ENCODE assay signal across 17 cellular contexts in the genomic region with DNA sequence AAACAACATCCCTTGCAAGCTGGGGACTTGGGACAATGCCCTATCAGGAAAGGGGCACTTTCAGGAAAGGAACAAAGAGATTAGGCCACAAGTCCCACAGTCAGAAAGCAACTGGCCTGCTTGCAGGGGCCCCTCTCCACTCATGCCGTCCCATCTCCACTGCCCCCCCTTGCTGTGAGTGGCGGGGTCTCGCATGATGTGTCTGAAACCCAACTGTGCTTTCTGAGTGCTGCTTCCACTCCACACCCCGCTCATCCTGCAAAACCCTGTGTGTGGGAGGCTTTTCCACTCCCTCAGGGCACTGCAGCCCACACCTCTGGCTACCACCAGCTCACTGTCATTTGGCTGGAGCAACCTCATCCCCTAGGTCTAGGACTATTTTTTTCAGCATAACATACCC. TPM values are rescaled to one million over a fixed set of nuclear protein-coding genes. Genes with fewer than 3 reads are reported as not detected.
DNase-seq lines count a peak whose midpoint lies in the region; ATAC-seq and TF ChIP-seq lines count a peak whose summit lies in the region.
"Had no signal": no experiment of that assay in that cellular context is flagged by ENCODE, and none has a peak within 500 bp of the region (broad histone marks: within the 10 kb centered on the region; RNA-seq: fewer than 3 reads in every experiment).

No MANE protein-coding gene starts in this region.

- TF ChIP-seq POLR2A in adrenal gland (IDR thresholded peaks at IDR 0.05) (no peak), testis (IDR thresholded peaks at IDR 0.05) (no peak)

- no peak overlapping the region for H3K27ac Mint-ChIP-seq in activated naive CD8-positive, alpha-beta T cell treated with anti-CD3 and anti-CD28 coated beads, Interleukin-2, amount 10 ng/mL, durations not matched to agents 7 days and 5 days
- H3K27ac Mint-ChIP-seq in activated naive CD8-positive, alpha-beta T cell treated with anti-CD3 and anti-CD28 coated beads for 36 hours = no peak overlapping the region
- H3K27ac Mint-ChIP-seq in nephron = peak overlapping the region; percentile 44 to 59 (median 50)
- H3K27ac Mint-ChIP-seq: activated naive CD8-positive, alpha-beta T cell treated with anti-CD3 and anti-CD28 coated beads, Interleukin-2, amount 50 U/mL, for 24 hours; stimulated activated naive B cell treated with anti-CD40 and anti-IgM and Interleukin-4, amounts not matched to agents 10 μg/mL and 1 μg/mL and 100 μg/mL, for 72 hours had no signal

- POLR2A ChIA-PET in activated naive CD8-positive, alpha-beta T cell treated with anti-CD3 and anti-CD28 coated beads, Interleukin-2, amount 10 ng/mL, durations not matched to agents 7 days and 5 days (lab: Charles Lee) = no interaction called here

- ATAC-seq in activated naive CD8-positive, alpha-beta T cell treated with anti-CD3 and anti-CD28 coated beads, Interleukin-2, amount 10 ng/mL, durations not matched to agents 7 days and 5 days (ENCODE audit: low read depth) = no peak
- ATAC-seq: activated naive CD8-positive, alpha-beta T cell treated with anti-CD3 and anti-CD28 coated beads, Interleukin-2, amount 50 U/mL, for 24 hours; stimulated activated naive B cell treated with anti-CD40 and anti-IgM and Interleukin-4, amounts not matched to agents 10 μg/mL and 1 μg/mL and 100 μg/mL, for 72 hours had no signal

- H3K36me3 Mint-ChIP-seq in activated naive CD8-positive, alpha-beta T cell treated with anti-CD3 and anti-CD28 coated beads, Interleukin-2, amount 10 ng/mL, durations not matched to agents 7 days and 5 days = no peaks in the 10 kb centered on the region
- peaks cover 15% of the 10 kb centered on the region for H3K36me3 Mint-ChIP-seq in activated naive CD8-positive, alpha-beta T cell treated with anti-CD3 and anti-CD28 coated beads for 36 hours
- peaks cover 10% of the 10 kb centered on the region for H3K36me3 Mint-ChIP-seq in nephron (ENCODE audit: low read depth)

- H3K4me1 ChIP-seq in adrenal gland (replicated peaks in 1 of 2) (peaks cover 78 to 98% of the 10 kb centered on the region in 2 donors), testis (peaks cover 88% of the 10 kb centered on the region)

- H3K9me3 Mint-ChIP-seq in activated naive CD8-positive, alpha-beta T cell treated with anti-CD3 and anti-CD28 coated beads, Interleukin-2, amount 10 ng/mL, durations not matched to agents 7 days and 5 days = no peaks in the 10 kb centered on the region
- H3K9me3 Mint-ChIP-seq in activated naive CD8-positive, alpha-beta T cell treated with anti-CD3 and anti-CD28 coated beads for 36 hours = no peaks in the 10 kb centered on the region
- no peaks in the 10 kb centered on the region for H3K9me3 Mint-ChIP-seq in nephron
- H3K9me3 Mint-ChIP-seq: activated naive CD8-positive, alpha-beta T cell treated with anti-CD3 and anti-CD28 coated beads, Interleukin-2, amount 50 U/mL, for 24 hours; activated T-helper 1 cell treated with anti-CD3 and anti-CD28 coated beads, Interleukin-12 subunit alpha, Interleukin-12 subunit beta, Interleukin-2, Interleukin-4 antibody, amounts not matched to agents 30 ng/mL and 10 ng/mL and 1 ng/mL, durations not matched to agents 14 hours and 24 hours and 36 hours; stimulated activated naive B cell treated with anti-CD40 and anti-IgM and Interleukin-4, amounts not matched to agents 10 μg/mL and 1 μg/mL and 100 μg/mL, for 72 hours had no signal

- H3K4me3 Mint-ChIP-seq in activated naive CD8-positive, alpha-beta T cell treated with anti-CD3 and anti-CD28 coated beads, Interleukin-2, amount 10 ng/mL, durations not matched to agents 7 days and 5 days = no peak overlapping the region
- no peak overlapping the region for H3K4me3 Mint-ChIP-seq in activated naive CD8-positive, alpha-beta T cell treated with anti-CD3 and anti-CD28 coated beads for 36 hours
- peak overlapping the region in 2 of 3 experiments; percentile 38 to 40 for H3K4me3 Mint-ChIP-seq in nephron
- H3K4me3 Mint-ChIP-seq: activated naive CD8-positive, alpha-beta T cell treated with anti-CD3 and anti-CD28 coated beads, Interleukin-2, amount 50 U/mL, for 24 hours; activated T-helper 1 cell treated with anti-CD3 and anti-CD28 coated beads, Interleukin-12 subunit alpha, Interleukin-12 subunit beta, Interleukin-2, Interleukin-4 antibody, amounts not matched to agents 30 ng/mL and 10 ng/mL and 1 ng/mL, durations not matched to agents 14 hours and 24 hours and 36 hours; stimulated activated naive B cell treated with anti-CD40 and anti-IgM and Interleukin-4, amounts not matched to agents 10 μg/mL and 1 μg/mL and 100 μg/mL, for 72 hours had no signal

- WGBS in adrenal gland, 4 donors = 75 to 100% (median 84%) methylated on average over 3 to 4 of the region's 4 CpGs
- WGBS in testis, 2 donors = 54 to 65% methylated on average over 4 of the region's 4 CpGs

- peak overlapping the region in 4 of 5 donors; percentile 51 to 94 (median 85) for H3K27ac ChIP-seq in adrenal gland
- no peak overlapping the region for H3K27ac ChIP-seq in testis

- H3K9me3 ChIP-seq in adrenal gland (replicated peaks in 1 of 3) (no peaks in the 10 kb centered on the region), testis (no peaks in the 10 kb centered on the region)
- H3K9me3 ChIP-seq: upper lobe of left lung had no signal

- TF ChIP-seq CTCF in adrenal gland (IDR thresholded peaks at IDR 0.05) (no peak), nephron (IDR thresholded peaks at IDR 0.05; ENCODE audit: unreplicated experiment in 3 of 3) (no peak), testis (IDR thresholded peaks at IDR 0.05) (no peak)

- H3K4me3 ChIP-seq in adrenal gland (no peak overlapping the region), testis (no peak overlapping the region)
- H3K4me3 ChIP-seq: upper lobe of left lung had no signal

- H3K36me3 ChIP-seq in adrenal gland (replicated peaks in 1 of 2) (no peaks in the 10 kb centered on the region), testis (ENCODE audit: low read depth, missing control alignments) (no peaks in the 10 kb centered on the region)

- intact Hi-C loops in adrenal gland (cut with DNase I) = loop anchor here (10.0 kb wide), 2 partner anchors 126 to 424 kb away; no protein-coding TSS in a partner anchor
- intact Hi-C loops in testis (cut with DNase I; ENCODE audit: low total_unique reads) = no loop called here

- H3K27me3 Mint-ChIP-seq in activated naive CD8-positive, alpha-beta T cell treated with anti-CD3 and anti-CD28 coated beads, Interleukin-2, amount 10 ng/mL, durations not matched to agents 7 days and 5 days = no peaks in the 10 kb centered on the region
- no peaks in the 10 kb centered on the region for H3K27me3 Mint-ChIP-seq in activated naive CD8-positive, alpha-beta T cell treated with anti-CD3 and anti-CD28 coated beads for 36 hours
- H3K27me3 Mint-ChIP-seq in nephron (ENCODE audit: low read depth) = peaks cover 5% of the 10 kb centered on the region
- H3K27me3 Mint-ChIP-seq: activated naive CD8-positive, alpha-beta T cell treated with anti-CD3 and anti-CD28 coated beads, Interleukin-2, amount 50 U/mL, for 24 hours; stimulated activated naive B cell treated with anti-CD40 and anti-IgM and Interleukin-4, amounts not matched to agents 10 μg/mL and 1 μg/mL and 100 μg/mL, for 72 hours had no signal

- DNase-seq in activated naive CD8-positive, alpha-beta T cell treated with anti-CD3 and anti-CD28 coated beads, Interleukin-2, amount 10 ng/mL, durations not matched to agents 7 days and 5 days = peak; percentile 19
- no peak for DNase-seq in activated naive CD8-positive, alpha-beta T cell treated with anti-CD3 and anti-CD28 coated beads for 36 hours
- peak in 4 of 7 donors; percentile 6 to 48 (median 22) for DNase-seq in adrenal gland
- peak; percentile 10 for DNase-seq in testis
- DNase-seq in amygdala (lab: John Stamatoyannopoulos, UW) = no peak
- DNase-seq in germinal center (ENCODE audit: low spot score) = no peak
- no peak for DNase-seq in NCI-H1436 treated with DMSO at 0.1 percent for 48 hours (lab: John Stamatoyannopoulos, UW)
- DNase-seq: activated CD4-positive, alpha-beta T cell treated with anti-CD3 and anti-CD28 coated beads, Interleukin-2, amount 50 U/mL, for 48 hours; activated naive CD8-positive, alpha-beta T cell treated with anti-CD3 and anti-CD28 coated beads, Interleukin-2, amount 50 U/mL, for 24 hours; NCI-H1930; NCI-H446 treated with DMSO at 0.1 percent for 48 hours; RPMI8226; stimulated activated naive B cell treated with anti-CD40 and anti-IgM and Interleukin-4, amounts not matched to agents 10 μg/mL and 1 μg/mL and 100 μg/mL, for 72 hours had no signal

- H3K27me3 ChIP-seq in adrenal gland (no peaks in the 10 kb centered on the region), testis (no peaks in the 10 kb centered on the region)
- H3K27me3 ChIP-seq: dorsolateral prefrontal cortex, upper lobe of left lung had no signal

- H3K4me1 Mint-ChIP-seq in activated naive CD8-positive, alpha-beta T cell treated with anti-CD3 and anti-CD28 coated beads, Interleukin-2, amount 10 ng/mL, durations not matched to agents 7 days and 5 days = peaks cover 11% of the 10 kb centered on the region
- peaks cover 42% of the 10 kb centered on the region for H3K4me1 Mint-ChIP-seq in activated naive CD8-positive, alpha-beta T cell treated with anti-CD3 and anti-CD28 coated beads for 36 hours
- peaks cover 77% of the 10 kb centered on the region for H3K4me1 Mint-ChIP-seq in nephron

RNA-seq across cellular contexts. Expression of a gene that starts 7.9 kb away (rescaled TPM):
- total RNA-seq in activated naive CD8-positive, alpha-beta T cell treated with anti-CD3 and anti-CD28 coated beads, Interleukin-2, amount 10 ng/mL, durations not matched to agents 7 days and 5 days = 10 to 100 TPM; 10.1 to 11.4 TPM
- 10 to 100 TPM; 16.1 to 17.4 TPM for total RNA-seq in activated naive CD8-positive, alpha-beta T cell treated with anti-CD3 and anti-CD28 coated beads for 36 hours
- total RNA-seq in adrenal gland (100 to 1,000 TPM in 6 of 8 donors, 10 to 100 TPM in 2; 74.5 to 262 (median 149) TPM), testis (100 to 1,000 TPM; 143 to 203 TPM)
- polyA plus RNA-seq in adrenal gland (10 to 100 TPM; 20.5 to 40.0 (median 35.1) TPM), testis (ENCODE audit: insufficient read depth, low read depth, low replicate concordance) (58.7 TPM)

Comparison
In these comparisons a context has a peak if more than half of its experiments do, and no peak if none do; other contexts are left out.
1. DNase-seq: peak in activated naive CD8-positive, alpha-beta T cell treated with anti-CD3 and anti-CD28 coated beads, Interleukin-2, amount 10 ng/mL, durations not matched to agents 7 days and 5 days (single experiment), adrenal gland (4 of 7) and testis (single experiment); none in activated naive CD8-positive, alpha-beta T cell treated with anti-CD3 and anti-CD28 coated beads for 36 hours (single experiment), amygdala (0 of 56), germinal center (single experiment) and NCI-H1436 treated with DMSO at 0.1 percent for 48 hours (single experiment).
2. H3K27ac Mint-ChIP-seq: peak in nephron (3 of 3); none in activated naive CD8-positive, alpha-beta T cell treated with anti-CD3 and anti-CD28 coated beads, Interleukin-2, amount 10 ng/mL, durations not matched to agents 7 days and 5 days (single experiment) and activated naive CD8-positive, alpha-beta T cell treated with anti-CD3 and anti-CD28 coated beads for 36 hours (single experiment).
3. H3K4me3 Mint-ChIP-seq: peak in nephron (2 of 3); none in activated naive CD8-positive, alpha-beta T cell treated with anti-CD3 and anti-CD28 coated beads, Interleukin-2, amount 10 ng/mL, durations not matched to agents 7 days and 5 days (single experiment) and activated naive CD8-positive, alpha-beta T cell treated with anti-CD3 and anti-CD28 coated beads for 36 hours (single experiment).
4. H3K27ac ChIP-seq: peak in adrenal gland (4 of 5); none in testis (0 of 2).
5. RNA of a gene that starts 7.9 kb away (total RNA-seq): 143 to 203 TPM in testis and 74.5 to 262 TPM in adrenal gland; 16.1 to 17.4 TPM in activated naive CD8-positive, alpha-beta T cell treated with anti-CD3 and anti-CD28 coated beads for 36 hours and 10.1 to 11.4 TPM in activated naive CD8-positive, alpha-beta T cell treated with anti-CD3 and anti-CD28 coated beads, Interleukin-2, amount 10 ng/mL, durations not matched to agents 7 days and 5 days; every median in the first group is over 4 times any median in the second.